ENCODE assay signal across 7 cellular contexts in the genomic region with DNA sequence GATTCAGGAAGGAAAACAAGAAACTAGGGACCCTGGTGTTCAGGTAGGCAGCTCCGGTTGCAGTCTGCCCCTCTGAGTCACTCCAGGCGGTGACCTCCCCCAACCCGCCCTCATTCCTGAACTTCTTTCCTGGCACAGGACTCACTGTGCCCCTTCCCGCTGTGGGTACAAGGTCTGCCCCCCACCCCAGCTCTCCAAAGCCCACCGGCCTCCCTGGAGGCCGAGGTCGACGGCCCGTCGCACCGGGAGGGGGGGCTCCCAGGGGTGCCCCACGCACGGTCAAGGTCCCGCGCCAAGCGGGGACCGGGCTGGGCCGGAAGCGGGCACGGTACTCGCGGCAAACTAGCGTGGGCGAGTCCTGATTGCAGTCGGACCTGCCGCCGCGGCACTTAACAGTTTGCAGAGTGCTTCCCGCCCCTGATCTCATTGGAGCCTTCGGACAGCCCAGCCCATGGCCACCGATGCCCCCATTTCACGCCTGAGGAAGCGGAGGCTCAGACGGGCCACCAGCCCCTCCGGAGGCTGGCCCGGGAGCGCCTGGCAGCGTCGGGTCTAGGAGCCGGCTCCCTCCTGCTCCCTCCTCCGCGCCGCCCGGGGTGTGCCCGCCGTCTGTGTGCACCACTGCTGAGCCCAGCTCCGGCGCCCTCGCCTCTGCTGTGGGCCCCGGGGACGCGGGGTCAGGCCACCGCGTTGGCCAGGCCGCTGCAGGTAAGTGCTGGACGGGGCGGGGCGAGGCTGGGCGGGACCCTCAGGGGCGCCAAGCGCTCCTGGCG. TPM values are rescaled to one million over a fixed set of nuclear protein-coding genes. Genes with fewer than 3 reads are reported as not detected.
A peak's percentile ranks its signal among the peaks of the same experiment; 100 is the strongest.
DNase-seq lines count a peak whose midpoint lies in the region; ATAC-seq and TF ChIP-seq lines count a peak whose summit lies in the region.

A gene (plus strand): TSS at position 144 of the 773 bp plus-strand sequence. CDS start 3,549 bp downstream, outside the sequence.

- peak within 1 kb of the TSS; percentile 68 for H3K4me3 Mint-ChIP-seq in WTC11
- H3K4me3 Mint-ChIP-seq in stimulated activated effector memory CD8-positive, alpha-beta T cell treated with anti-CD3 and anti-CD28 coated beads, Interleukin-12 subunit alpha, Interleukin-12 subunit beta, amount 100 ng/mL, for 72 hours: peak within 1 kb of the TSS; percentile 6

- H3K36me3 Mint-ChIP-seq in WTC11: no peaks in the 10 kb centered on the region
- H3K36me3 Mint-ChIP-seq in stimulated activated effector memory CD8-positive, alpha-beta T cell treated with anti-CD3 and anti-CD28 coated beads, Interleukin-12 subunit alpha, Interleukin-12 subunit beta, amount 100 ng/mL, for 72 hours: no peaks in the 10 kb centered on the region

- H3K36me3 ChIP-seq in HEK293 (ENCODE audit: control insufficient read depth in 2 of 2, insufficient read depth in 1 of 2, low read length in 2 of 2) (no peaks in the 10 kb centered on the region), iPS-20b (ENCODE audit: insufficient read depth, low read depth, low read length) (no peaks in the 10 kb centered on the region)

- POLR2A ChIA-PET in HEK293 (lab: Yijun Ruan, JAX) (no interaction called here), WTC11 (lab: Charles Lee) (no interaction called here)

- peak within 1 kb of the TSS; percentile 56; the same call in 1 of the 2 replicates for H3K9ac ChIP-seq in iPS-20b (ENCODE audit: low read depth, low read length)

- DNase-seq in WTC11 (ENCODE audit: low spot score) (peak; percentile 61), NCI-H1048 (lab: John Stamatoyannopoulos, UW) (no peak)
- DNase-seq in stimulated activated effector memory CD8-positive, alpha-beta T cell treated with anti-CD3 and anti-CD28 coated beads, Interleukin-12 subunit alpha, Interleukin-12 subunit beta, amount 100 ng/mL, for 72 hours (ENCODE audit: low spot score in 2 of 2): no peak

- H3K4me3 ChIP-seq in HEK293 (ENCODE audit: low read depth, low read length) (peak within 1 kb of the TSS; percentile 23), iPS-20b (ENCODE audit: low read length) (peak within 1 kb of the TSS; percentile 76)

- TF ChIP-seq CTCF in HEK293 (tag by site-specific recombination; IDR thresholded peaks at IDR 0.05): no peak
- no peak for TF ChIP-seq CTCF in WTC11 (IDR thresholded peaks at IDR 0.05)

- H3K9me3 ChIP-seq in HEK293 (ENCODE audit: control insufficient read depth, insufficient read depth, low read depth, low read length): no peaks in the 10 kb centered on the region
- H3K9me3 ChIP-seq in iPS-20b (ENCODE audit: insufficient read depth, low read depth, low read length): no peaks in the 10 kb centered on the region

- H3K4me1 Mint-ChIP-seq in WTC11: peaks cover 7% of the 10 kb centered on the region; the same call in 1 of the 2 replicates
- H3K4me1 Mint-ChIP-seq in stimulated activated effector memory CD8-positive, alpha-beta T cell treated with anti-CD3 and anti-CD28 coated beads, Interleukin-12 subunit alpha, Interleukin-12 subunit beta, amount 100 ng/mL, for 72 hours: peaks cover under 1% of the 10 kb centered on the region

- CTCF ChIA-PET in HEK293 (lab: Yijun Ruan, JAX): interaction anchor here (0.6 to 0.7 kb wide), 2 partner anchors 8 to 671 kb away, joined by 3 read pairs; no protein-coding TSS in a partner anchor
- CTCF ChIA-PET in WTC11 (lab: Charles Lee): interaction anchor here (0.8 to 2.6 kb wide), 7 partner anchors 22 to 85 kb away, joined by 3 to 24 read pairs (median 5); a partner anchor contains a TSS

- peaks cover 57% of the 10 kb centered on the region for H3K27me3 Mint-ChIP-seq in WTC11 (ENCODE audit: low read depth)

- ATAC-seq in WTC11 (peak; percentile 58), GM21737 (IDR thresholded peaks at IDR 0.05; ENCODE audit: unreplicated experiment) (no peak), HG02970 (IDR thresholded peaks at IDR 0.05; ENCODE audit: low FRiP score, unreplicated experiment) (no peak)
- ATAC-seq in stimulated activated effector memory CD8-positive, alpha-beta T cell treated with anti-CD3 and anti-CD28 coated beads, Interleukin-12 subunit alpha, Interleukin-12 subunit beta, amount 100 ng/mL, for 72 hours: peak; percentile 33

- H3K27ac ChIP-seq in HEK293 (ENCODE audit: extremely low read depth, low read depth, low read length) (no peak within 1 kb of the TSS; the same call in 1 of the 2 replicates), iPS-20b (ENCODE audit: low read length) (no peak within 1 kb of the TSS)

- no peak within 1 kb of the TSS for H3K27ac Mint-ChIP-seq in WTC11
- no peak within 1 kb of the TSS for H3K27ac Mint-ChIP-seq in stimulated activated effector memory CD8-positive, alpha-beta T cell treated with anti-CD3 and anti-CD28 coated beads, Interleukin-12 subunit alpha, Interleukin-12 subunit beta, amount 100 ng/mL, for 72 hours

- H3K4me1 ChIP-seq in HEK293 (ENCODE audit: control insufficient read depth, insufficient read depth, low read length) (no peaks in the 10 kb centered on the region), iPS-20b (ENCODE audit: insufficient read depth, low read length) (peaks cover 4% of the 10 kb centered on the region; the same call in 1 of the 2 replicates)

- H3K27me3 ChIP-seq in iPS-20b (ENCODE audit: insufficient read depth, low read length): peaks cover 47% of the 10 kb centered on the region

- no peaks in the 10 kb centered on the region for H3K9me3 Mint-ChIP-seq in WTC11
- no peaks in the 10 kb centered on the region for H3K9me3 Mint-ChIP-seq in stimulated activated effector memory CD8-positive, alpha-beta T cell treated with anti-CD3 and anti-CD28 coated beads, Interleukin-12 subunit alpha, Interleukin-12 subunit beta, amount 100 ng/mL, for 72 hours

TF ChIP-seq in HEK293, 187 proteins besides CTCF, POLR2A, EP300 and RAD21 (continues in another document):
- no peak for TF ChIP-seq ZNF501 (tag by site-specific recombination; IDR thresholded peaks at IDR 0.05)
- peak; percentile 89 for TF ChIP-seq ZNF335 (tag by site-specific recombination; conservative IDR thresholded peaks at IDR 0.05)
- TF ChIP-seq KLF16 (tag by site-specific recombination; IDR thresholded peaks at IDR 0.05): no peak
- TF ChIP-seq ZNF341 (tag by site-specific recombination; IDR thresholded peaks at IDR 0.05; ENCODE audit: low read depth): no peak
- no peak for TF ChIP-seq ZBTB17 (tag by site-specific recombination; IDR thresholded peaks at IDR 0.05)
- peak; percentile 27; the same call in 1 of the 2 replicates for TF ChIP-seq SP2 (tag by site-specific recombination; IDR thresholded peaks at IDR 0.05)
- TF ChIP-seq SP7 (tag by site-specific recombination; IDR thresholded peaks at IDR 0.05): no peak
- TF ChIP-seq, protein P1, sequence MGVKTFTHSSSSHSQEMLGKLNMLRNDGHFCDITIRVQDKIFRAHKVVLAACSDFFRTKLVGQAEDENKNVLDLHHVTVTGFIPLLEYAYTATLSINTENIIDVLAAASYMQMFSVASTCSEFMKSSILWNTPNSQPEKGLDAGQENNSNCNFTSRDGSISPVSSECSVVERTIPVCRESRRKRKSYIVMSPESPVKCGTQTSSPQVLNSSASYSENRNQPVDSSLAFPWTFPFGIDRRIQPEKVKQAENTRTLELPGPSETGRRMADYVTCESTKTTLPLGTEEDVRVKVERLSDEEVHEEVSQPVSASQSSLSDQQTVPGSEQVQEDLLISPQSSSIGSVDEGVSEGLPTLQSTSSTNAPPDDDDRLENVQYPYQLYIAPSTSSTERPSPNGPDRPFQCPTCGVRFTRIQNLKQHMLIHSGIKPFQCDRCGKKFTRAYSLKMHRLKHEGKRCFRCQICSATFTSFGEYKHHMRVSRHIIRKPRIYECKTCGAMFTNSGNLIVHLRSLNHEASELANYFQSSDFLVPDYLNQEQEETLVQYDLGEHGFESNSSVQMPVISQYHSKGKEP (tag by site-specific recombination; IDR thresholded peaks at IDR 0.05): no peak
- no peak for TF ChIP-seq SETDB1 (IDR thresholded peaks at IDR 0.05; ENCODE audit: insufficient read length, low read length)
- no peak for TF ChIP-seq ZNF155 (tag by site-specific recombination; IDR thresholded peaks at IDR 0.05)

TF ChIP-seq in WTC11, 78 proteins besides CTCF, POLR2A, EP300 and RAD21 (continues in another document):
- TF ChIP-seq, protein P2, sequence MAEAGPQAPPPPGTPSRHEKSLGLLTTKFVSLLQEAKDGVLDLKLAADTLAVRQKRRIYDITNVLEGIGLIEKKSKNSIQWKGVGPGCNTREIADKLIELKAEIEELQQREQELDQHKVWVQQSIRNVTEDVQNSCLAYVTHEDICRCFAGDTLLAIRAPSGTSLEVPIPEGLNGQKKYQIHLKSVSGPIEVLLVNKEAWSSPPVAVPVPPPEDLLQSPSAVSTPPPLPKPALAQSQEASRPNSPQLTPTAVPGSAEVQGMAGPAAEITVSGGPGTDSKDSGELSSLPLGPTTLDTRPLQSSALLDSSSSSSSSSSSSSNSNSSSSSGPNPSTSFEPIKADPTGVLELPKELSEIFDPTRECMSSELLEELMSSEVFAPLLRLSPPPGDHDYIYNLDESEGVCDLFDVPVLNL (CRISPR knock-in tag; IDR thresholded peaks at IDR 0.05; ENCODE audit: borderline replicate concordance, low read depth): no peak
- TF ChIP-seq ZNF317 (CRISPR knock-in tag; IDR thresholded peaks at IDR 0.05; ENCODE audit: borderline replicate concordance, low read depth): peak; percentile 23; the same call in 1 of the 2 replicates
- no peak for TF ChIP-seq ZNF423 (CRISPR knock-in tag; IDR thresholded peaks at IDR 0.05)
- TF ChIP-seq CREM (CRISPR knock-in tag; IDR thresholded peaks at IDR 0.05): no peak
- no peak for TF ChIP-seq GRHL2 (CRISPR knock-in tag; IDR thresholded peaks at IDR 0.05; ENCODE audit: insufficient replicate concordance, severe bottlenecking)
- TF ChIP-seq, protein P3, sequence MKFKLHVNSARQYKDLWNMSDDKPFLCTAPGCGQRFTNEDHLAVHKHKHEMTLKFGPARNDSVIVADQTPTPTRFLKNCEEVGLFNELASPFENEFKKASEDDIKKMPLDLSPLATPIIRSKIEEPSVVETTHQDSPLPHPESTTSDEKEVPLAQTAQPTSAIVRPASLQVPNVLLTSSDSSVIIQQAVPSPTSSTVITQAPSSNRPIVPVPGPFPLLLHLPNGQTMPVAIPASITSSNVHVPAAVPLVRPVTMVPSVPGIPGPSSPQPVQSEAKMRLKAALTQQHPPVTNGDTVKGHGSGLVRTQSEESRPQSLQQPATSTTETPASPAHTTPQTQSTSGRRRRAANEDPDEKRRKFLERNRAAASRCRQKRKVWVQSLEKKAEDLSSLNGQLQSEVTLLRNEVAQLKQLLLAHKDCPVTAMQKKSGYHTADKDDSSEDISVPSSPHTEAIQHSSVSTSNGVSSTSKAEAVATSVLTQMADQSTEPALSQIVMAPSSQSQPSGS (CRISPR knock-in tag; IDR thresholded peaks at IDR 0.05; ENCODE audit: borderline replicate concordance, low read depth): no peak

RNA-seq across cellular contexts. Expression of the gene that starts here (rescaled TPM):
- 0.34 to 0.48 TPM (median 0.46 TPM) in 3 replicates for total RNA-seq in WTC11 (2021)

Comparison
In these comparisons a context has a peak if more than half of its experiments do, and no peak if none do; other contexts are left out.
1. Peak in DNase-seq and ATAC-seq in WTC11; RNA of the gene not detected or under 1 TPM.